Comparison of ENCODE assay signal across 2 cellular contexts in the genomic region with DNA sequence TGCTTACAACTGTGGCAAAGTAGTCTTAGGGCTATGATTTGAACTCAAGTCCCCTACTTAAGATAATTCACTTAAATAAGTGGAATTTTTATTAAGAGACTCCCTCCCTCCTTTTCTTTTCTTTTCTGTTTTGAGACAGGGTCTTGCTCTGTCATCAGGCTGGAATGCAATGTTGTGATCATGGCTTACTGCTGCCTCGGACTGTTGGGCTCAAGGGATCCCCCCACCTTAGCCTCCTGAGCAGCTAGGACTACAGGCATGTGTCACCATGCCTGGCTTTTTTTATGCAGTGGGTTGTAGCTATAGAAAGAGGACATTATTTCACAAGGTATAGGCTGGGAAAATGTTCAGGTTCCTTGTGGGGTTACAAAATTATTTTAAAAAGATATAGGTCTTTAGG.
A peak's percentile ranks its signal among the peaks of the same experiment; 100 is the strongest.
TF ChIP-seq lines count a peak whose summit lies in the region.

No MANE protein-coding gene starts in this region.

TF ChIP-seq in IMR-90, 13 proteins besides CTCF, POLR2A, EP300 and RAD21:
- TF ChIP-seq RFX5 (IDR thresholded peaks at IDR 0.05; ENCODE audit: low read depth, low read length): no peak
- TF ChIP-seq ELK1 (IDR thresholded peaks at IDR 0.05; ENCODE audit: borderline replicate concordance, low read depth, low read length): no peak
- TF ChIP-seq MAFK (IDR thresholded peaks at IDR 0.05; ENCODE audit: low read depth, low read length): no peak
- TF ChIP-seq USF2 (IDR thresholded peaks at IDR 0.05; ENCODE audit: low read depth, low read length): no peak
- no peak for TF ChIP-seq RCOR1 (IDR thresholded peaks at IDR 0.05; ENCODE audit: insufficient replicate concordance, low read length)
- TF ChIP-seq MAZ (IDR thresholded peaks at IDR 0.05; ENCODE audit: borderline replicate concordance, low read depth, low read length): no peak
- no peak for TF ChIP-seq SMC3 (IDR thresholded peaks at IDR 0.05; ENCODE audit: low read depth, low read length)
- no peak for TF ChIP-seq MXI1 (IDR thresholded peaks at IDR 0.05; ENCODE audit: borderline replicate concordance, low read depth, low read length)
- TF ChIP-seq CEBPB (IDR thresholded peaks at IDR 0.05; ENCODE audit: low read depth, low read length): no peak

TF ChIP-seq in endothelial cell of umbilical vein, 7 proteins besides CTCF, POLR2A, EP300 and RAD21:
- TF ChIP-seq MAX (IDR thresholded peaks at IDR 0.05; ENCODE audit: insufficient read depth, insufficient read length) (no peak), FOS (IDR thresholded peaks at IDR 0.05; ENCODE audit: borderline replicate concordance, insufficient read depth, low read length) (peak; percentile 16)
TF ChIP-seq in endothelial cell of umbilical vein: peak in this region for 1.
